Comparison of ENCODE assay signal across 24 cellular contexts in genomic region chr17:69159418-69159817, GRCh38. TPM values are rescaled to one million over a fixed set of nuclear protein-coding genes. Genes with fewer than 3 reads are reported as not detected.
"Had no signal": no experiment of that assay in that cellular context is flagged by ENCODE, and none has a peak within 500 bp of the region (broad histone marks: within the 10 kb centered on the region; RNA-seq: fewer than 3 reads in every experiment).

No MANE protein-coding gene starts in this region.

- H3K4me3 Mint-ChIP-seq: effector memory CD8-positive, alpha-beta T cell; endodermal cell had no signal

- H3K9me3 Mint-ChIP-seq: effector memory CD8-positive, alpha-beta T cell; endodermal cell had no signal

- DNase-seq: colonic mucosa; cortex of kidney; dermis blood vessel endothelial cell; dorsolateral prefrontal cortex; effector CD4-positive, alpha-beta T cell; effector CD8-positive, alpha-beta T cell; effector memory CD4-positive, alpha-beta T cell; effector memory CD8-positive, alpha-beta T cell; endodermal cell; erythroblast; esophagus squamous epithelium; foreskin fibroblast; foreskin keratinocyte; foreskin melanocyte; gastrocnemius medialis; glutamatergic neuron; head of caudate nucleus; heart left ventricle; heart right ventricle had no signal

- H3K9me3 ChIP-seq: colonic mucosa, esophagus muscularis mucosa, esophagus squamous epithelium, gastrocnemius medialis, gastroesophageal sphincter had no signal

- H3K27ac Mint-ChIP-seq: effector memory CD8-positive, alpha-beta T cell; endodermal cell had no signal

- H3K4me1 Mint-ChIP-seq: endodermal cell had no signal

- H3K36me3 ChIP-seq: colonic mucosa, esophagus squamous epithelium had no signal

- ATAC-seq: effector memory CD8-positive, alpha-beta T cell; esophagus mucosa; foreskin keratinocyte; gastrocnemius medialis; gastroesophageal sphincter; heart left ventricle; heart right ventricle had no signal

- H3K27ac ChIP-seq: colonic mucosa, coronary artery, dorsolateral prefrontal cortex, epithelial cell of prostate, esophagus muscularis mucosa, esophagus squamous epithelium, foreskin keratinocyte, gastrocnemius medialis, gastroesophageal sphincter, heart left ventricle, heart right ventricle had no signal

- H3K4me1 ChIP-seq: colonic mucosa, esophagus muscularis mucosa, esophagus squamous epithelium, foreskin keratinocyte, gastrocnemius medialis, gastroesophageal sphincter, heart left ventricle, heart right ventricle had no signal

- H3K27me3 Mint-ChIP-seq: effector memory CD8-positive, alpha-beta T cell had no signal

- H3K27me3 ChIP-seq: colonic mucosa, dorsolateral prefrontal cortex, esophagus muscularis mucosa, esophagus squamous epithelium, foreskin keratinocyte, gastrocnemius medialis, gastroesophageal sphincter, heart left ventricle, heart right ventricle had no signal

- H3K4me3 ChIP-seq: colonic mucosa, coronary artery, dorsolateral prefrontal cortex, esophagus muscularis mucosa, esophagus squamous epithelium, gastrocnemius medialis, gastroesophageal sphincter, heart left ventricle, heart right ventricle had no signal

RNA-seq across cellular contexts. Expression of gene ABCA6, which starts 17.7 kb away (rescaled TPM):
- total RNA-seq: endodermal cell, foreskin keratinocyte had no signal
- polyA plus RNA-seq: foreskin keratinocyte had no signal
